9 cellular contexts compared by ENCODE assay signal in genomic region chr3:32109256-32109655, GRCh38. TPM values are rescaled to one million over a fixed set of nuclear protein-coding genes. Genes with fewer than 3 reads are reported as not detected.
DNase-seq lines count a peak whose midpoint lies in the region; ATAC-seq and TF ChIP-seq lines count a peak whose summit lies in the region.
"Had no signal": no experiment of that assay in that cellular context is flagged by ENCODE, and none has a peak within 500 bp of the region (broad histone marks: within the 10 kb centered on the region; RNA-seq: fewer than 3 reads in every experiment).

No MANE protein-coding gene starts in this region.

- H3K27ac ChIP-seq in endodermal cell (ENCODE audit: low read depth, low read length) = no peak overlapping the region
- H3K27ac ChIP-seq in mesendoderm (ENCODE audit: low read depth, low read length) = no peak overlapping the region
- no peak overlapping the region for H3K27ac ChIP-seq in neuronal stem cell (replicated peaks; ENCODE audit: low read length)

- H3K4ac ChIP-seq in mesendoderm (ENCODE audit: low read depth, low read length) (no peak overlapping the region), neuronal stem cell (ENCODE audit: low read length) (no peak overlapping the region)

- H3K56ac ChIP-seq in mesendoderm (ENCODE audit: low read length) = no peak overlapping the region

- no peak overlapping the region for H2BK5ac ChIP-seq in mesendoderm (ENCODE audit: low read length)
- no peak overlapping the region for H2BK5ac ChIP-seq in neuronal stem cell (ENCODE audit: low read length)

- H3K23ac ChIP-seq in mesendoderm (ENCODE audit: low read length) = no peak overlapping the region
- no peak overlapping the region for H3K23ac ChIP-seq in neuronal stem cell (ENCODE audit: low read depth, low read length, poor library complexity)

- peak overlapping the region; percentile 17 for H3K4me3 Mint-ChIP-seq in natural killer cell
- H3K4me3 Mint-ChIP-seq in natural killer cell treated with Interleukin-12 subunit alpha and Interleukin-12 subunit beta and Interleukin-15 and Interleukin-18, amount 100 ng/mL, for 72 hours = no peak overlapping the region
- H3K4me3 Mint-ChIP-seq in endodermal cell = no peak overlapping the region
- H3K4me3 Mint-ChIP-seq: B cell had no signal

- H3K36me3 ChIP-seq in endodermal cell (ENCODE audit: control insufficient read depth, insufficient read depth, low read length) (no peaks in the 10 kb centered on the region), mesendoderm (ENCODE audit: control insufficient read depth, insufficient read depth, low read length) (no peaks in the 10 kb centered on the region), H7 (replicated peaks; ENCODE audit: control insufficient read depth, insufficient read depth, low read length) (no peaks in the 10 kb centered on the region), neuronal stem cell (replicated peaks in 1 of 2; ENCODE audit: control insufficient read depth in 2 of 2, insufficient read depth in 2 of 2, low read length in 2 of 2) (no peaks in the 10 kb centered on the region)

- no peaks in the 10 kb centered on the region for H3K79me1 ChIP-seq in mesendoderm (ENCODE audit: low read length)
- H3K79me1 ChIP-seq in neuronal stem cell (ENCODE audit: low read depth, low read length) = no peaks in the 10 kb centered on the region

- H3K36me3 Mint-ChIP-seq in natural killer cell (no peaks in the 10 kb centered on the region), endodermal cell (ENCODE audit: low read depth) (no peaks in the 10 kb centered on the region)
- H3K36me3 Mint-ChIP-seq in natural killer cell treated with Interleukin-12 subunit alpha and Interleukin-12 subunit beta and Interleukin-15 and Interleukin-18, amount 100 ng/mL, for 72 hours = no peaks in the 10 kb centered on the region

- H3K18ac ChIP-seq in mesendoderm (ENCODE audit: low read length) (no peak overlapping the region), neuronal stem cell (ENCODE audit: low read length) (no peak overlapping the region)

- H4K5ac ChIP-seq in mesendoderm (ENCODE audit: low read length) = no peak overlapping the region

- no peak overlapping the region for H2AFZ ChIP-seq in neuronal stem cell (ENCODE audit: low read length)

- H2AK5ac ChIP-seq in mesendoderm (ENCODE audit: low read length) (no peak overlapping the region), neuronal stem cell (ENCODE audit: low read depth, low read length) (no peak overlapping the region)

- H2BK12ac ChIP-seq in neuronal stem cell (ENCODE audit: low read length) = no peak overlapping the region

- no peak for DNase-seq in natural killer cell
- DNase-seq in natural killer cell treated with Interleukin-12 subunit alpha and Interleukin-12 subunit beta and Interleukin-15 and Interleukin-18, amount 100 ng/mL, for 72 hours (ENCODE audit: low spot score) = no peak
- peak; percentile 63 for DNase-seq in endodermal cell
- DNase-seq in mesendoderm = peak; percentile 27
- DNase-seq in H7 = no peak
- no peak for DNase-seq in neuronal stem cell (ENCODE audit: low spot score)
- no peak for DNase-seq in activated effector memory CD4-positive, alpha-beta T cell treated with Interleukin-2 at 50 U/mL for 16 hours

- H3K4me1 Mint-ChIP-seq in natural killer cell (peaks cover 42 to 44% of the 10 kb centered on the region in 2 donors), endodermal cell (peaks cover 13% of the 10 kb centered on the region)
- peaks cover 36 to 38% of the 10 kb centered on the region in 2 donors for H3K4me1 Mint-ChIP-seq in natural killer cell treated with Interleukin-12 subunit alpha and Interleukin-12 subunit beta and Interleukin-15 and Interleukin-18, amount 100 ng/mL, for 72 hours (ENCODE audit: low read depth in 2 of 2)

- H4K91ac ChIP-seq in neuronal stem cell (ENCODE audit: low read depth, low read length, poor library complexity) = no peak overlapping the region

- H3K27ac Mint-ChIP-seq in natural killer cell (peak overlapping the region in 1 of 2 donors; percentile 42), endodermal cell (no peak overlapping the region)
- peak overlapping the region in 1 of 2 donors; percentile 30 for H3K27ac Mint-ChIP-seq in natural killer cell treated with Interleukin-12 subunit alpha and Interleukin-12 subunit beta and Interleukin-15 and Interleukin-18, amount 100 ng/mL, for 72 hours
- H3K27ac Mint-ChIP-seq: B cell had no signal

- H3K27me3 Mint-ChIP-seq in natural killer cell (ENCODE audit: low read depth in 2 of 2) = no peaks in the 10 kb centered on the region
- no peaks in the 10 kb centered on the region for H3K27me3 Mint-ChIP-seq in natural killer cell treated with Interleukin-12 subunit alpha and Interleukin-12 subunit beta and Interleukin-15 and Interleukin-18, amount 100 ng/mL, for 72 hours
- H3K27me3 Mint-ChIP-seq in endodermal cell (ENCODE audit: insufficient read depth) = peaks cover 34% of the 10 kb centered on the region
- H3K27me3 Mint-ChIP-seq: B cell had no signal

- H3K9me3 Mint-ChIP-seq in natural killer cell (no peaks in the 10 kb centered on the region), endodermal cell (peaks cover 4% of the 10 kb centered on the region)
- H3K9me3 Mint-ChIP-seq in natural killer cell treated with Interleukin-12 subunit alpha and Interleukin-12 subunit beta and Interleukin-15 and Interleukin-18, amount 100 ng/mL, for 72 hours = no peaks in the 10 kb centered on the region

- H3K4me1 ChIP-seq in endodermal cell (ENCODE audit: control insufficient read depth, insufficient read depth, low read length) (no peaks in the 10 kb centered on the region), mesendoderm (ENCODE audit: control insufficient read depth, low read depth, low read length) (no peaks in the 10 kb centered on the region), neuronal stem cell (ENCODE audit: control insufficient read depth in 2 of 2, insufficient read depth in 1 of 2, low read depth in 1 of 2, low read length in 2 of 2) (peaks cover 3% of the 10 kb centered on the region in 2 donors)

- H3K9ac ChIP-seq in endodermal cell (ENCODE audit: extremely low read depth, low read length, poor library complexity, severe bottlenecking) = no peak overlapping the region
- H3K9ac ChIP-seq in mesendoderm (ENCODE audit: low read length) = no peak overlapping the region
- no peak overlapping the region for H3K9ac ChIP-seq in neuronal stem cell (ENCODE audit: low read depth, low read length, poor library complexity)

- H2BK15ac ChIP-seq in mesendoderm (replicated peaks; ENCODE audit: low read depth) (no peak overlapping the region), neuronal stem cell (ENCODE audit: low read length) (no peak overlapping the region)

- no peak overlapping the region for H3K14ac ChIP-seq in neuronal stem cell (ENCODE audit: low read length)

- no peaks in the 10 kb centered on the region for H3K79me2 ChIP-seq in mesendoderm (ENCODE audit: control insufficient read depth, insufficient read depth, low read length)

- H3K27me3 ChIP-seq in endodermal cell (ENCODE audit: control insufficient read depth, insufficient read depth, low read length, poor library complexity, severe bottlenecking) (peaks cover 20% of the 10 kb centered on the region), mesendoderm (ENCODE audit: insufficient read depth, low read length, poor library complexity) (no peaks in the 10 kb centered on the region), H7 (ENCODE audit: control insufficient read depth, insufficient read depth, low read length) (peaks cover 14% of the 10 kb centered on the region), neuronal stem cell (ENCODE audit: control insufficient read depth in 3 of 3, insufficient read depth in 3 of 3, low read depth in 1 of 3, low read length in 3 of 3) (peaks cover 0 to 29% (median 15%) of the 10 kb centered on the region in 3 experiments)

- ATAC-seq in natural killer cell (no peak), GM21723 (IDR thresholded peaks at IDR 0.05; ENCODE audit: unreplicated experiment) (no peak)
- ATAC-seq in natural killer cell treated with Interleukin-12 subunit alpha and Interleukin-12 subunit beta and Interleukin-15 and Interleukin-18, amount 100 ng/mL, for 72 hours = no peak

- WGBS in endodermal cell (ENCODE audit: insufficient coverage in 1 of 2, insufficient read length in 1 of 2), 2 experiments = 81 to 100% methylated on average over 1 to 2 of the region's 2 CpGs
- WGBS in mesendoderm (ENCODE audit: extremely low coverage, insufficient coverage, low lambda C conversion rate) = no CpG with 5 or more reads among the region's 2 CpGs
- no CpG with 5 or more reads among the region's 2 CpGs for WGBS in neuronal stem cell (ENCODE audit: extremely low coverage in 2 of 2, insufficient read length in 2 of 2, insufficient replicate concordance in 1 of 2), 2 donors

- no peak overlapping the region for H2BK120ac ChIP-seq in mesendoderm (ENCODE audit: low read depth, low read length)
- H2BK120ac ChIP-seq in neuronal stem cell (ENCODE audit: low read depth, low read length) = no peak overlapping the region

- H3K4me2 ChIP-seq in mesendoderm (ENCODE audit: low read length) (no peak overlapping the region), neuronal stem cell (ENCODE audit: insufficient read depth, low read length, poor library complexity, severe bottlenecking) (no peak overlapping the region)

- no peak for TF ChIP-seq CTCF in natural killer cell (IDR thresholded peaks at IDR 0.05)
- peak; percentile 54 for TF ChIP-seq CTCF in endodermal cell (conservative IDR thresholded peaks at IDR 0.05)

- no peak overlapping the region for H3K4me3 ChIP-seq in endodermal cell (ENCODE audit: low read length)
- no peak overlapping the region for H3K4me3 ChIP-seq in mesendoderm (ENCODE audit: low read length)
- H3K4me3 ChIP-seq in H7 (ENCODE audit: insufficient read depth, low read depth, low read length) = no peak overlapping the region
- no peak overlapping the region for H3K4me3 ChIP-seq in neuronal stem cell (ENCODE audit: low read length in 2 of 2)

- no peak overlapping the region for H4K8ac ChIP-seq in mesendoderm (ENCODE audit: low read depth, low read length)
- no peak overlapping the region for H4K8ac ChIP-seq in neuronal stem cell (ENCODE audit: low read depth, low read length)

- H3K9me3 ChIP-seq in endodermal cell (ENCODE audit: control insufficient read depth, low read length) (peaks cover 9% of the 10 kb centered on the region), neuronal stem cell (replicated peaks in 1 of 2; ENCODE audit: control insufficient read depth in 2 of 2, insufficient read depth in 1 of 2, low read depth in 1 of 2, low read length in 2 of 2) (no peaks in the 10 kb centered on the region)

- intact Hi-C loops in natural killer cell (cut with micrococcal nuclease) = loop anchor here (10.0 kb wide), 1 partner anchor 576 kb away; the partner anchor contains the start of gene CNOT10

RNA-seq across cellular contexts. Expression of gene GPD1L, which starts 2.8 kb away (rescaled TPM):
- total RNA-seq in natural killer cell (10 to 100 TPM; 14.8 to 35.3 (median 28.4) TPM), endodermal cell (1 to 10 TPM; 1.5 to 3.5 TPM)
- 10 to 100 TPM in 1 of 2 donors, 1 to 10 TPM in 1; 8.8 to 18.4 TPM for total RNA-seq in natural killer cell treated with Interleukin-12 subunit alpha and Interleukin-12 subunit beta and Interleukin-15 and Interleukin-18, amount 100 ng/mL, for 72 hours
- polyA plus RNA-seq in endodermal cell (2013, experiment 1 of 2) = 4.3 TPM
- 3.4 TPM for polyA plus RNA-seq in endodermal cell (2013, experiment 2 of 2)
- polyA plus RNA-seq in mesendoderm (2013, experiment 1 of 2) = 2.7 TPM
- polyA plus RNA-seq in mesendoderm (2013, experiment 2 of 2) = 2.9 TPM
- 2.0 and 2.8 TPM in 2 replicates for total RNA-seq in H7 (2014; rRNA removed; shearing (Covaris generic))
- polyA plus RNA-seq in neuronal stem cell (2013, experiment 1 of 2) = 1.7 TPM
- 1.8 TPM for polyA plus RNA-seq in neuronal stem cell (2013, experiment 2 of 2)

Comparison
In these comparisons a context has a peak if more than half of its experiments do, and no peak if none do; other contexts are left out.
1. DNase-seq: peak in endodermal cell (single experiment) and mesendoderm (single experiment); none in natural killer cell (single experiment), natural killer cell treated with Interleukin-12 subunit alpha and Interleukin-12 subunit beta and Interleukin-15 and Interleukin-18, amount 100 ng/mL, for 72 hours (single experiment), H7 (single experiment), neuronal stem cell (single experiment) and activated effector memory CD4-positive, alpha-beta T cell treated with Interleukin-2 at 50 U/mL for 16 hours (single experiment).